ENCODE assay signal across 1 cellular context in genomic region chr19:9834726-9835506, GRCh38.
TF ChIP-seq lines count a peak whose summit lies in the region.

TSS of gene PIN1 (plus strand) at chr19:9835318. CDS start at chr19:9835345, 27 bp downstream.

TF ChIP-seq in HepG2, 621 proteins besides CTCF, POLR2A, EP300 and RAD21 (continued from another document and continues in another):
- no peak for TF ChIP-seq DZIP1 (CRISPR knock-in tag; IDR thresholded peaks at IDR 0.05)
- peak; percentile 14; the same call in 1 of the 2 replicates for TF ChIP-seq ELF3 (CRISPR knock-in tag; IDR thresholded peaks at IDR 0.05)
- 0 out of 2 replicates have a peak, but pooled peaks have one; percentile 28 for TF ChIP-seq SP1 (IDR thresholded peaks at IDR 0.05)
- peak; percentile 93 for TF ChIP-seq SP1 (CRISPR knock-in tag; IDR thresholded peaks at IDR 0.05)
- peak; percentile 52; the same call in 1 of the 2 replicates for TF ChIP-seq MXD3 (CRISPR knock-in tag; IDR thresholded peaks at IDR 0.05)
- TF ChIP-seq PATZ1 (CRISPR knock-in tag; IDR thresholded peaks at IDR 0.05) = peak; percentile 46; the same call in 1 of the 2 replicates
- TF ChIP-seq TFDP1 (CRISPR knock-in tag; IDR thresholded peaks at IDR 0.05; ENCODE audit: borderline replicate concordance) = peak; percentile 51; the same call in 1 of the 2 replicates
- TF ChIP-seq ATF2 (CRISPR knock-in tag; IDR thresholded peaks at IDR 0.05) = 0 out of 2 replicates have a peak, but pooled peaks have one; percentile 25
- TF ChIP-seq ZMAT3 (CRISPR knock-in tag; conservative IDR thresholded peaks at IDR 0.05) = peak; percentile 15; the same call in 1 of the 2 replicates
- TF ChIP-seq NAIF1 (CRISPR knock-in tag; IDR thresholded peaks at IDR 0.05; ENCODE audit: borderline replicate concordance) = no peak
- peak; percentile 72 for TF ChIP-seq ZNF687 (CRISPR knock-in tag; IDR thresholded peaks at IDR 0.05)
- no peak for TF ChIP-seq ISX (CRISPR knock-in tag; conservative IDR thresholded peaks at IDR 0.05)
- TF ChIP-seq ZNF18 (CRISPR knock-in tag; IDR thresholded peaks at IDR 0.05; ENCODE audit: insufficient replicate concordance) = peak; percentile 55
- peak; percentile 85; the same call in 1 of the 2 replicates for TF ChIP-seq HNF1B (CRISPR knock-in tag; IDR thresholded peaks at IDR 0.05)
- TF ChIP-seq TARDBP (CRISPR knock-in tag; IDR thresholded peaks at IDR 0.05) = no peak
- TF ChIP-seq THRA (CRISPR knock-in tag; IDR thresholded peaks at IDR 0.05; ENCODE audit: borderline replicate concordance) = no peak
- 0 out of 2 replicates have a peak, but pooled peaks have one; percentile 31 for TF ChIP-seq RFXANK (CRISPR knock-in tag; IDR thresholded peaks at IDR 0.05)
- TF ChIP-seq PAX8 (CRISPR knock-in tag; IDR thresholded peaks at IDR 0.05; ENCODE audit: borderline replicate concordance) = no peak
- peak; percentile 99 for TF ChIP-seq RFX1 (IDR thresholded peaks at IDR 0.05)
- TF ChIP-seq ZNF792 (CRISPR knock-in tag; IDR thresholded peaks at IDR 0.05) = 0 out of 2 replicates have a peak, but pooled peaks have one; percentile 19
- 0 out of 2 replicates have a peak, but pooled peaks have one; percentile 25 for TF ChIP-seq HBP1 (CRISPR knock-in tag; IDR thresholded peaks at IDR 0.05; ENCODE audit: low read depth)
- no peak for TF ChIP-seq SNRNP70 (IDR thresholded peaks at IDR 0.05; ENCODE audit: low read depth, low read length)
- peak; percentile 67 for TF ChIP-seq PHF8 (CRISPR knock-in tag; IDR thresholded peaks at IDR 0.05)
- TF ChIP-seq ZNF34 (CRISPR knock-in tag; IDR thresholded peaks at IDR 0.05; ENCODE audit: borderline replicate concordance) = peak; percentile 83; the same call in 1 of the 2 replicates
- TF ChIP-seq MYPOP (CRISPR knock-in tag; IDR thresholded peaks at IDR 0.05) = peak; percentile 87; the same call in 1 of the 2 replicates
- TF ChIP-seq ZNF556 (CRISPR knock-in tag; IDR thresholded peaks at IDR 0.05; ENCODE audit: borderline replicate concordance) = 0 out of 2 replicates have a peak, but pooled peaks have one; percentile 0
- peak; percentile 38; the same call in 1 of the 2 replicates for TF ChIP-seq KDM5B (CRISPR knock-in tag; IDR thresholded peaks at IDR 0.05; ENCODE audit: borderline replicate concordance)
- peak; percentile 72 for TF ChIP-seq AGO2 (optimal IDR thresholded peaks at IDR 0.05; ENCODE audit: low read depth, low read length)
- 0 out of 2 replicates have a peak, but pooled peaks have one; percentile 44 for TF ChIP-seq ZNF235 (CRISPR knock-in tag; IDR thresholded peaks at IDR 0.05; ENCODE audit: borderline replicate concordance)
- TF ChIP-seq TCF12 (IDR thresholded peaks at IDR 0.05) = no peak
- no peak for TF ChIP-seq TCF12 (CRISPR knock-in tag; IDR thresholded peaks at IDR 0.05)
- TF ChIP-seq ZFP41 (CRISPR knock-in tag; IDR thresholded peaks at IDR 0.05; ENCODE audit: borderline replicate concordance) = no peak
- TF ChIP-seq THAP8 (CRISPR knock-in tag; IDR thresholded peaks at IDR 0.05; ENCODE audit: borderline replicate concordance) = peak; percentile 55; the same call in 1 of the 2 replicates
- TF ChIP-seq RBM22 (optimal IDR thresholded peaks at IDR 0.05; ENCODE audit: low read length) = peak; percentile 100
- TF ChIP-seq STAG1 (CRISPR knock-in tag; IDR thresholded peaks at IDR 0.05) = no peak
